Comparison of ENCODE assay signal across 16 cellular contexts in genomic region chr16:48235058-48235555, GRCh38. TPM values are rescaled to one million over a fixed set of nuclear protein-coding genes. Genes with fewer than 3 reads are reported as not detected.
DNase-seq lines count a peak whose midpoint lies in the region; ATAC-seq, FAIRE-seq and TF ChIP-seq lines count a peak whose summit lies in the region.
"Had no signal": no experiment of that assay in that cellular context is flagged by ENCODE, and none has a peak within 500 bp of the region (broad histone marks: within the 10 kb centered on the region; RNA-seq: fewer than 3 reads in every experiment).

No MANE protein-coding gene starts in this region.

- no peak overlapping the region for H3K4me3 ChIP-seq in H1 (ENCODE audit: extremely low read depth in 1 of 4, insufficient read depth in 2 of 4, low read depth in 3 of 4, low read length in 4 of 4)
- H3K4me3 ChIP-seq in HepG2 (replicated peaks in 1 of 3; ENCODE audit: insufficient read depth in 1 of 3, low read depth in 2 of 3, low read length in 3 of 3), result peak overlapping the region; percentile 17 to 57 (median 26); a peak in 5 of 6 replicates
- H3K4me3 ChIP-seq: BLaER1, HAP-1 had no signal

- H3K9ac ChIP-seq in H1 (replicated peaks in 1 of 4; ENCODE audit: extremely low read depth in 1 of 4, low read depth in 3 of 4, low read length in 3 of 4) (no peak overlapping the region), HepG2 (ENCODE audit: insufficient read depth, low read depth, low read length) (peak overlapping the region; percentile 55; the same call in 1 of the 2 replicates)
- H3K9ac ChIP-seq: BLaER1 had no signal

- no peak overlapping the region for H3K14ac ChIP-seq in H1 (ENCODE audit: insufficient read length)

- DNase-seq in NCI-H526 (lab: John Stamatoyannopoulos, UW), result peak; percentile 27 to 42
- DNase-seq in H1 (ENCODE audit: low read depth in 1 of 2, low spot score in 2 of 2), result no peak
- DNase-seq in HepG2 (ENCODE audit: low spot score), result no peak
- DNase-seq in HuH-7.5 (ENCODE audit: low spot score), result no peak
- DNase-seq in frontal cortex (ENCODE audit: low spot score in 2 of 2), result no peak
- DNase-seq in NCI-H1092 treated with DMSO at 0.1 percent for 48 hours (lab: John Stamatoyannopoulos, UW), result no peak
- DNase-seq: AML-193; CD4-positive, CD25-positive, alpha-beta regulatory T cell; DMS53; GF-D8; GOT3 had no signal

- H4K5ac ChIP-seq in H1 (ENCODE audit: insufficient read length, low read depth, low read length), result no peak overlapping the region

- H2BK5ac ChIP-seq in H1 (ENCODE audit: low read depth, low read length), result no peak overlapping the region

- H3K9me3 ChIP-seq in H1 (ENCODE audit: insufficient read depth in 2 of 2, low read depth in 1 of 2, low read length in 1 of 2) (no peaks in the 10 kb centered on the region), HepG2 (ENCODE audit: low read length) (no peaks in the 10 kb centered on the region)
- H3K9me3 ChIP-seq: HAP-1 had no signal

- H2AK5ac ChIP-seq in H1 (ENCODE audit: low read depth, low read length), result no peak overlapping the region

- TF ChIP-seq POLR2A in H1 (IDR thresholded peaks at IDR 0.05; ENCODE audit: control extremely low read depth in 1 of 2, low read depth in 2 of 2, low read length in 2 of 2), result no peak
- TF ChIP-seq POLR2A in HepG2 (IDR thresholded peaks at IDR 0.05; ENCODE audit: insufficient read depth in 1 of 2, low read depth in 2 of 2, low read length in 2 of 2), result no peak

- H2BK20ac ChIP-seq in H1 (ENCODE audit: low read length), result no peak overlapping the region

- H3K18ac ChIP-seq in H1 (ENCODE audit: extremely low read depth, low read length), result no peak overlapping the region

- no peaks in the 10 kb centered on the region for H4K20me1 ChIP-seq in H1 (replicated peaks in 1 of 2; ENCODE audit: control insufficient read depth in 1 of 2, insufficient read depth in 2 of 2, low read length in 2 of 2)
- H4K20me1 ChIP-seq in HepG2 (ENCODE audit: insufficient read depth, low read length), result no peaks in the 10 kb centered on the region
- H4K20me1 ChIP-seq: BLaER1 had no signal

- in situ Hi-C loops in HepG2 (cut with HindIII; ENCODE audit: extremely low pct_ligation_motif_present, low pct_unique_long_range_greater_than_20kb), result no loop called here

- BruUV-seq in HepG2 (replicated peaks; lab: Mats Ljungman, UMichigan), result no TSS peak

- WGBS in H1 (ENCODE audit: extremely low coverage in 1 of 2, insufficient coverage in 1 of 2, insufficient read length in 1 of 2, insufficient replicate concordance in 2 of 2, low coverage in 1 of 2, low lambda C conversion rate in 2 of 2, missing lambda C conversion rate in 1 of 2), 2 experiments, result 87% methylated on average over 6 of the region's 6 CpGs; no CpG with 5 or more reads in 1 of the 2 experiments
- 8% methylated on average over 6 of the region's 6 CpGs for WGBS in HepG2 (ENCODE audit: low lambda C conversion rate)

- no peak overlapping the region for H3K4ac ChIP-seq in H1 (replicated peaks; ENCODE audit: insufficient read length, low read depth, low read length)

- H4K8ac ChIP-seq in H1 (ENCODE audit: extremely low read depth, insufficient read depth, low read length), result no peak overlapping the region

- H2AFZ ChIP-seq in H1 (ENCODE audit: low read length) (no peak overlapping the region), HepG2 (ENCODE audit: low read length) (peak overlapping the region; percentile 74)

- POLR2A ChIA-PET in H1 (lab: Charles Lee; ENCODE audit: partially characterized antibody) (no interaction called here), HepG2 (lab: Yijun Ruan, JAX) (interaction anchor here (1.2 to 2.9 kb wide), 13 partner anchors 9 to 388 kb away, joined by 3 to 41 read pairs (median 7); partner anchors contain the start of genes ABCC11 and LONP2)

- H2BK15ac ChIP-seq in H1 (ENCODE audit: low read length), result no peak overlapping the region

- FAIRE-seq in H1 (lab: Jason Lieb, UNC) (peak; percentile 50), HepG2 (lab: Jason Lieb, UNC) (peak; percentile 28), frontal cortex (lab: Jason Lieb, UNC) (no peak)
- FAIRE-seq: GM19239 had no signal

- no peak overlapping the region for H2BK12ac ChIP-seq in H1 (ENCODE audit: low read depth, low read length)

- no peak overlapping the region for H4K91ac ChIP-seq in H1 (replicated peaks; ENCODE audit: insufficient read length, low read length)

- no peak for TF ChIP-seq CTCF in H1 (IDR thresholded peaks at IDR 0.05; ENCODE audit: control extremely low read depth in 1 of 3, insufficient read depth in 1 of 3, low read depth in 1 of 3, low read length in 3 of 3)
- no peak for TF ChIP-seq CTCF in HepG2 (CRISPR knock-in tag; IDR thresholded peaks at IDR 0.05)

- no peak overlapping the region for H3K27ac ChIP-seq in H1 (ENCODE audit: low read depth, low read length)
- peak overlapping the region; percentile 66 for H3K27ac ChIP-seq in HepG2 (ENCODE audit: extremely low read length, insufficient read depth, low read length)
- H3K27ac ChIP-seq: BLaER1 had no signal

- H3K79me2 ChIP-seq in H1 (ENCODE audit: control insufficient read depth in 1 of 2, insufficient read depth in 2 of 2, low read length in 2 of 2) (no peaks in the 10 kb centered on the region), HepG2 (ENCODE audit: insufficient read depth, low read length) (no peaks in the 10 kb centered on the region)

- no peak overlapping the region for H3K23ac ChIP-seq in H1 (ENCODE audit: insufficient read length)

- ATAC-seq in HepG2 (no peak), GM21717 (IDR thresholded peaks at IDR 0.05; ENCODE audit: unreplicated experiment) (no peak)

- H3K27me3 ChIP-seq in H1 (replicated peaks in 1 of 4; ENCODE audit: control insufficient read depth in 3 of 4, extremely low read depth in 1 of 4, insufficient read depth in 3 of 4, low read length in 3 of 4) (no peaks in the 10 kb centered on the region), HepG2 (ENCODE audit: control insufficient read depth in 1 of 2, insufficient read depth in 2 of 2, low read length in 2 of 2) (no peaks in the 10 kb centered on the region)
- H3K27me3 ChIP-seq: BLaER1 had no signal

- H3K4me1 ChIP-seq in H1 (replicated peaks in 1 of 4; ENCODE audit: control insufficient read depth in 3 of 4, insufficient read depth in 4 of 4, low read length in 3 of 4), result no peaks in the 10 kb centered on the region
- H3K4me1 ChIP-seq in HepG2 (ENCODE audit: insufficient read depth, low read length), result peaks cover 68% of the 10 kb centered on the region
- H3K4me1 ChIP-seq: BLaER1, HAP-1 had no signal

- intact Hi-C loops in HepG2 (cut with micrococcal nuclease; ENCODE audit: unreplicated experiment), result loop anchor here (1.0 kb wide), 1 partner anchor 9 kb away; the partner anchor contains the start of gene LONP2

- H3K79me1 ChIP-seq in H1 (ENCODE audit: low read depth, low read length), result no peaks in the 10 kb centered on the region

- H2BK120ac ChIP-seq in H1 (replicated peaks; ENCODE audit: low read depth, low read length), result no peak overlapping the region

- no peaks in the 10 kb centered on the region for H3K23me2 ChIP-seq in H1 (ENCODE audit: low read depth, low read length)

- H3K4me2 ChIP-seq in H1 (ENCODE audit: insufficient read depth in 1 of 2, low read depth in 2 of 2, low read length in 2 of 2) (0 out of 4 replicates have a peak overlapping the region, but pooled peaks of 1 of the 2 experiments have one; percentile 11), HepG2 (ENCODE audit: low read depth, low read length) (peak overlapping the region; percentile 86)
- H3K4me2 ChIP-seq: BLaER1 had no signal

- H3K36me3 ChIP-seq in H1 (ENCODE audit: control insufficient read depth in 2 of 4, insufficient read depth in 4 of 4, low read length in 3 of 4), result no peaks in the 10 kb centered on the region
- no peaks in the 10 kb centered on the region for H3K36me3 ChIP-seq in HepG2 (replicated peaks in 1 of 2; ENCODE audit: control insufficient read depth in 1 of 2, insufficient read depth in 2 of 2, low read length in 2 of 2)
- H3K36me3 ChIP-seq: BLaER1, HAP-1 had no signal

- TF ChIP-seq EP300 in H1 (IDR thresholded peaks at IDR 0.05; ENCODE audit: borderline replicate concordance in 1 of 2, low read depth in 2 of 2, low read length in 2 of 2) (no peak), HepG2 (IDR thresholded peaks at IDR 0.05; ENCODE audit: low read depth in 2 of 2, low read length in 2 of 2) (no peak), HepG2 (CRISPR knock-in tag; IDR thresholded peaks at IDR 0.05; ENCODE audit: borderline replicate concordance) (no peak)

- H3K56ac ChIP-seq in H1 (replicated peaks; ENCODE audit: insufficient read length, low read depth, low read length), result no peak overlapping the region

- no peak for TF ChIP-seq RAD21 in H1 (IDR thresholded peaks at IDR 0.05 in 1 of 2, conservative IDR thresholded peaks at IDR 0.05 in 1 of 2; ENCODE audit: low read depth in 2 of 2, low read length in 2 of 2)
- TF ChIP-seq RAD21 in HepG2 (CRISPR knock-in tag; IDR thresholded peaks at IDR 0.05), result no peak

- CTCF ChIA-PET in H1 (lab: Charles Lee; ENCODE audit: partially characterized antibody), result interaction anchor here (0.6 to 2.7 kb wide), 5 partner anchors 12 to 387 kb away, joined by 3 to 11 read pairs (median 3); no protein-coding TSS in a partner anchor
- CTCF ChIA-PET in HepG2 (lab: Yijun Ruan, JAX; ENCODE audit: low intra/inter-chr PET ratio, low total read pairs), result no interaction called here

RNA-seq across cellular contexts. Expression of gene LONP2, which starts 9.0 kb away (rescaled TPM):
- 22.4 and 23.1 TPM in 2 replicates for total RNA-seq in H1 (2021; fragmentation: NEBNext Ultra II Directional; extraction: Animal tissue kit (Norgen Biotek cat#: 25700))
- polyA plus RNA-seq in H1 (2011; rRNA removed) (7.0 and 8.1 TPM in 2 replicates), HepG2 (2011; rRNA removed) (39.2 and 41.3 TPM in 2 replicates)
- 9.9 TPM for polyA plus RNA-seq in H1 (2011; cell fraction: cytosol; rRNA removed)
- 9.2 TPM for polyA plus RNA-seq in H1 (2011; cell fraction: nucleus; rRNA removed)
- polyA plus RNA-seq in H1 (2012, experiment 1 of 2), result 11.5 to 14.9 TPM (median 13.8 TPM) in 4 replicates
- polyA plus RNA-seq in H1 (2012, experiment 2 of 2), result 2.2 TPM
- 8.2 TPM for polyA plus RNA-seq in H1 (2013, experiment 1 of 2)
- 8.2 TPM for polyA plus RNA-seq in H1 (2013, experiment 2 of 2)
- 28.1 and 33.9 TPM in 2 replicates for polyA minus RNA-seq in H1 (2011; rRNA and poly(A)+ RNA removed)
- polyA minus RNA-seq in H1 (2011; cell fraction: cytosol; rRNA and poly(A)+ RNA removed), result 18.2 TPM
- 25.2 TPM for polyA minus RNA-seq in H1 (2011; cell fraction: nucleus; rRNA and poly(A)+ RNA removed)
- total RNA-seq in HepG2 (2016; rRNA removed; fragmentation: Illumina TruSeq; extraction: Trizol) (63.3 and 85.6 TPM in 2 replicates), frontal cortex (62.4 TPM)
- total RNA-seq in HepG2 (2016; cell fraction: cytosol; rRNA removed; fragmentation: Illumina TruSeq; extraction: Trizol; ENCODE audit: low read depth), result 26.7 and 27.2 TPM in 2 replicates
- total RNA-seq in HepG2 (2016; cell fraction: insoluble cytoplasmic fraction; rRNA removed; fragmentation: Illumina TruSeq; extraction: Trizol), result 63.0 and 78.4 TPM in 2 replicates
- 27.7 and 32.4 TPM in 2 replicates for total RNA-seq in HepG2 (2016; cell fraction: membrane; rRNA removed; fragmentation: Illumina TruSeq; extraction: Trizol)
- total RNA-seq in HepG2 (2016; cell fraction: nucleus; rRNA removed; fragmentation: Illumina TruSeq; extraction: Trizol), result 49.5 and 56.4 TPM in 2 replicates
- 22.8 and 26.7 TPM in 2 replicates for polyA plus RNA-seq in HepG2 (2011; cell fraction: cytosol; rRNA removed)
- polyA plus RNA-seq in HepG2 (2011; cell fraction: nucleus; rRNA removed), result 42.5 and 46.5 TPM in 2 replicates
- polyA plus RNA-seq in HepG2 (2012), result 26.7 and 35.9 TPM in 2 replicates
- 3.8 and 4.6 TPM in 2 replicates for polyA plus RNA-seq in HepG2 (2016; cell fraction: cytosol; fragmentation: Illumina TruSeq; extraction: Trizol; ENCODE audit: low read depth)
- polyA plus RNA-seq in HepG2 (2016; cell fraction: insoluble cytoplasmic fraction; fragmentation: Illumina TruSeq; extraction: Trizol; ENCODE audit: low read depth), result 47.9 and 51.0 TPM in 2 replicates
- polyA plus RNA-seq in HepG2 (2016; cell fraction: membrane; fragmentation: Illumina TruSeq; extraction: Trizol; ENCODE audit: low read depth), result 7.6 and 10.0 TPM in 2 replicates
- 47.6 and 48.7 TPM in 2 replicates for polyA plus RNA-seq in HepG2 (2016; cell fraction: nucleus; fragmentation: Illumina TruSeq; extraction: Trizol; ENCODE audit: insufficient read depth, low read depth)
- polyA minus RNA-seq in HepG2 (2011; rRNA and poly(A)+ RNA removed; ENCODE audit: low replicate concordance), result 88.6 and 115 TPM in 2 replicates
- polyA minus RNA-seq in HepG2 (2011; cell fraction: cytosol; rRNA and poly(A)+ RNA removed), result 55.5 and 68.8 TPM in 2 replicates
- 91.2 and 118 TPM in 2 replicates for polyA minus RNA-seq in HepG2 (2011; cell fraction: nucleus; rRNA and poly(A)+ RNA removed)

RNA-seq across cellular contexts. Expression of gene ABCC11, which starts 12.2 kb away (rescaled TPM):
- total RNA-seq in H1 (2021; fragmentation: NEBNext Ultra II Directional; extraction: Animal tissue kit (Norgen Biotek cat#: 25700)), result not detected in 2 replicates
- polyA plus RNA-seq in H1 (2011; rRNA removed) (0.06 TPM in 2 replicates), HepG2 (2011; rRNA removed) (1.4 and 2.2 TPM in 2 replicates)
- polyA plus RNA-seq in H1 (2011; cell fraction: cytosol; rRNA removed), result 0.06 TPM
- polyA plus RNA-seq in H1 (2011; cell fraction: nucleus; rRNA removed), result 0.26 TPM
- 0.11 to 0.17 TPM (median 0.11 TPM) in 3 of 4 replicates, not detected in the other for polyA plus RNA-seq in H1 (2012, experiment 1 of 2)
- 0.07 TPM for polyA plus RNA-seq in H1 (2012, experiment 2 of 2)
- 0.18 TPM for polyA plus RNA-seq in H1 (2013, experiment 1 of 2)
- 0.04 TPM for polyA plus RNA-seq in H1 (2013, experiment 2 of 2)
- 0.15 TPM in 1 of 2 replicates, not detected in the other for polyA minus RNA-seq in H1 (2011; rRNA and poly(A)+ RNA removed)
- not detected for polyA minus RNA-seq in H1 (2011; cell fraction: cytosol; rRNA and poly(A)+ RNA removed)
- not detected for polyA minus RNA-seq in H1 (2011; cell fraction: nucleus; rRNA and poly(A)+ RNA removed)
- total RNA-seq in HepG2 (2016; rRNA removed; fragmentation: Illumina TruSeq; extraction: Trizol) (1.0 and 1.2 TPM in 2 replicates), frontal cortex (0.41 TPM)
- total RNA-seq in HepG2 (2016; cell fraction: cytosol; rRNA removed; fragmentation: Illumina TruSeq; extraction: Trizol; ENCODE audit: low read depth), result 0.09 and 0.20 TPM in 2 replicates
- 0.89 and 1.7 TPM in 2 replicates for total RNA-seq in HepG2 (2016; cell fraction: insoluble cytoplasmic fraction; rRNA removed; fragmentation: Illumina TruSeq; extraction: Trizol)
- total RNA-seq in HepG2 (2016; cell fraction: membrane; rRNA removed; fragmentation: Illumina TruSeq; extraction: Trizol), result 0.34 and 0.62 TPM in 2 replicates
- 0.62 and 0.81 TPM in 2 replicates for total RNA-seq in HepG2 (2016; cell fraction: nucleus; rRNA removed; fragmentation: Illumina TruSeq; extraction: Trizol)
- polyA plus RNA-seq in HepG2 (2011; cell fraction: cytosol; rRNA removed), result 1.1 and 1.3 TPM in 2 replicates
- 1.2 and 1.6 TPM in 2 replicates for polyA plus RNA-seq in HepG2 (2011; cell fraction: nucleus; rRNA removed)
- polyA plus RNA-seq in HepG2 (2012), result 0.80 and 1.1 TPM in 2 replicates
- polyA plus RNA-seq in HepG2 (2016; cell fraction: cytosol; fragmentation: Illumina TruSeq; extraction: Trizol; ENCODE audit: low read depth), result 0.10 and 0.20 TPM in 2 replicates
- 1.0 and 1.2 TPM in 2 replicates for polyA plus RNA-seq in HepG2 (2016; cell fraction: insoluble cytoplasmic fraction; fragmentation: Illumina TruSeq; extraction: Trizol; ENCODE audit: low read depth)
- 0.32 and 0.61 TPM in 2 replicates for polyA plus RNA-seq in HepG2 (2016; cell fraction: membrane; fragmentation: Illumina TruSeq; extraction: Trizol; ENCODE audit: low read depth)
- polyA plus RNA-seq in HepG2 (2016; cell fraction: nucleus; fragmentation: Illumina TruSeq; extraction: Trizol; ENCODE audit: insufficient read depth, low read depth), result 0.83 and 1.9 TPM in 2 replicates
- 0.51 and 3.8 TPM in 2 replicates for polyA minus RNA-seq in HepG2 (2011; rRNA and poly(A)+ RNA removed; ENCODE audit: low replicate concordance)
- 0.88 and 1.8 TPM in 2 replicates for polyA minus RNA-seq in HepG2 (2011; cell fraction: cytosol; rRNA and poly(A)+ RNA removed)
- polyA minus RNA-seq in HepG2 (2011; cell fraction: nucleus; rRNA and poly(A)+ RNA removed), result 0.64 and 1.4 TPM in 2 replicates
- total RNA-seq: CD4-positive, CD25-positive, alpha-beta regulatory T cell; HT-29 had no signal

Comparison
In these comparisons a context has a peak if more than half of its experiments do, and no peak if none do; other contexts are left out.
1. DNase-seq: peak in NCI-H526 (2 of 2); none in H1 (0 of 2), HepG2 (single experiment), HuH-7.5 (single experiment), frontal cortex (0 of 2) and NCI-H1092 treated with DMSO at 0.1 percent for 48 hours (single experiment).
2. H3K4me3 ChIP-seq: peak in HepG2 (3 of 3); none in H1 (0 of 4).